Comparison of ENCODE assay signal across 23 cellular contexts in the genomic region with DNA sequence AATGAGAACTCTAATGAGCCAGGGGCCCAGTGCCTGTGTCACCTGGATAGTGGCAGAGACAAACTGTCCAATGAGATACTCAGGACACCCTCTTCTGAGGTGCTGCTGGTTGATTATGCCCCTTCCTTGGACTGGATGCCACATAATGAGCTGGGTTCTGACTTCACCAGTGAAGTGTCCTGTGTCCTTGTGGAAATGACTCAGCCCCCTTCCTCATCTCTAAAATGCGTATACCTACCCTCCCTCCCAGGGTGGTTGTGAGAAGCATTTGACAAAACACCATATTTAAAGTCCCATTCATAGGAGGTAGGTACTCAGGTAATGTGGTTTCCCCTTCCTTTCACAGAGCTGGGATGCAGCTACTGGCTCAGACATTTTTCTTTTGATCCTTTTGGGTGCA.
"Had no signal": no experiment of that assay in that cellular context is flagged by ENCODE, and none has a peak within 500 bp of the region (broad histone marks: within the 10 kb centered on the region; RNA-seq: fewer than 3 reads in every experiment).

No MANE protein-coding gene starts in this region.

- H3K9me3 Mint-ChIP-seq: activated naive CD8-positive, alpha-beta T cell treated with anti-CD3 and anti-CD28 coated beads for 36 hours; activated T-cell treated with anti-CD3 and anti-CD28 coated beads, Interleukin-2, amount 50 U/mL, for 24 hours; central memory CD8-positive, alpha-beta T cell; natural killer cell had no signal

- H3K4me1 ChIP-seq: psoas muscle, right atrium auricular region had no signal

- H3K36me3 Mint-ChIP-seq: activated naive CD8-positive, alpha-beta T cell treated with anti-CD3 and anti-CD28 coated beads for 36 hours; mesothelial cell of epicardium; natural killer cell; type B pancreatic cell had no signal

- H3K27ac Mint-ChIP-seq: activated CD4-positive, alpha-beta memory T cell treated with anti-CD3 and anti-CD28 coated beads, Interleukin-2, amount 10 ng/mL, durations not matched to agents 7 days and 5 days; activated naive CD8-positive, alpha-beta T cell treated with anti-CD3 and anti-CD28 coated beads for 36 hours; activated T-cell treated with anti-CD3 and anti-CD28 coated beads, Interleukin-2, amount 50 U/mL, for 24 hours; activated T-helper 2 cell treated with anti-CD3 and anti-CD28 coated beads, Interferon-gamma antibody, Interleukin-2, Interleukin-4, amounts not matched to agents 10 μg/mL and 5 μg/mL and 100 μg/mL, durations not matched to agents 14 hours and 24 hours and 36 hours; mesothelial cell of epicardium; natural killer cell; T-helper 17 cell; type B pancreatic cell had no signal

- DNase-seq: activated CD4-positive, alpha-beta memory T cell treated with anti-CD3 and anti-CD28 coated beads, Interleukin-2, amount 10 ng/mL, durations not matched to agents 7 days and 5 days; activated CD4-positive, alpha-beta T cell treated with anti-CD3 and anti-CD28 coated beads for 48 hours; activated naive CD4-positive, alpha-beta T cell treated with Interleukin-2 at 50 U/mL for 16 hours; activated naive CD8-positive, alpha-beta T cell treated with anti-CD3 and anti-CD28 coated beads for 36 hours; activated T-cell treated with anti-CD3 and anti-CD28 coated beads, Interleukin-2, amount 50 U/mL, for 24 hours; kidney; left lung; natural killer cell; ovary; psoas muscle; stimulated activated CD4-positive, alpha-beta T cell treated with anti-CD3 and anti-CD28 coated beads, Interleukin-4, amount 100 ng/mL, for 24 hours; stimulated activated naive CD4-positive, alpha-beta T cell treated with Interleukin-2 at 50 U/mL for 16 hours; SW 1271; T-helper 17 cell had no signal

- H3K4me3 Mint-ChIP-seq: activated CD4-positive, alpha-beta memory T cell treated with anti-CD3 and anti-CD28 coated beads, Interleukin-2, amount 10 ng/mL, durations not matched to agents 7 days and 5 days; activated naive CD8-positive, alpha-beta T cell treated with anti-CD3 and anti-CD28 coated beads for 36 hours; activated T-cell treated with anti-CD3 and anti-CD28 coated beads, Interleukin-2, amount 50 U/mL, for 24 hours; central memory CD8-positive, alpha-beta T cell; mesothelial cell of epicardium; natural killer cell; T-helper 17 cell; type B pancreatic cell had no signal

- H3K27ac ChIP-seq: breast epithelium, epithelial cell of prostate, left lung, ovary, psoas muscle, right atrium auricular region, thoracic aorta had no signal

- H3K4me3 ChIP-seq: breast epithelium, left lung, lung, ovary, psoas muscle, right atrium auricular region, thoracic aorta had no signal

- H3K27me3 ChIP-seq: breast epithelium, left lung, ovary, right atrium auricular region had no signal

- H3K9me3 ChIP-seq: breast epithelium, left lung, ovary, psoas muscle, right atrium auricular region, thoracic aorta had no signal

- ATAC-seq: left lung, natural killer cell, psoas muscle, T-helper 17 cell had no signal

- H3K27me3 Mint-ChIP-seq: activated naive CD8-positive, alpha-beta T cell treated with anti-CD3 and anti-CD28 coated beads for 36 hours; activated T-cell treated with anti-CD3 and anti-CD28 coated beads, Interleukin-2, amount 50 U/mL, for 24 hours; central memory CD8-positive, alpha-beta T cell; T-helper 17 cell had no signal

- H3K36me3 ChIP-seq: breast epithelium, left lung, ovary, right atrium auricular region, thoracic aorta had no signal
